1 cellular context compared by ENCODE assay signal in genomic region chr19:55228403-55229031, GRCh38.
TF ChIP-seq lines count a peak whose summit lies in the region.

A gene with protein sequence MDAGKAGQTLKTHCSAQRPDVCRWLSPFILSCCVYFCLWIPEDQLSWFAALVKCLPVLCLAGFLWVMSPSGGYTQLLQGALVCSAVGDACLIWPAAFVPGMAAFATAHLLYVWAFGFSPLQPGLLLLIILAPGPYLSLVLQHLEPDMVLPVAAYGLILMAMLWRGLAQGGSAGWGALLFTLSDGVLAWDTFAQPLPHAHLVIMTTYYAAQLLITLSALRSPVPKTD (minus strand): TSS chr19:55228763. CDS start chr19:55228741, 22 bp downstream.

TF ChIP-seq in HepG2, 621 proteins besides CTCF, POLR2A, EP300 and RAD21 (continued from another document and continues in another):
- TF ChIP-seq, protein P1, sequence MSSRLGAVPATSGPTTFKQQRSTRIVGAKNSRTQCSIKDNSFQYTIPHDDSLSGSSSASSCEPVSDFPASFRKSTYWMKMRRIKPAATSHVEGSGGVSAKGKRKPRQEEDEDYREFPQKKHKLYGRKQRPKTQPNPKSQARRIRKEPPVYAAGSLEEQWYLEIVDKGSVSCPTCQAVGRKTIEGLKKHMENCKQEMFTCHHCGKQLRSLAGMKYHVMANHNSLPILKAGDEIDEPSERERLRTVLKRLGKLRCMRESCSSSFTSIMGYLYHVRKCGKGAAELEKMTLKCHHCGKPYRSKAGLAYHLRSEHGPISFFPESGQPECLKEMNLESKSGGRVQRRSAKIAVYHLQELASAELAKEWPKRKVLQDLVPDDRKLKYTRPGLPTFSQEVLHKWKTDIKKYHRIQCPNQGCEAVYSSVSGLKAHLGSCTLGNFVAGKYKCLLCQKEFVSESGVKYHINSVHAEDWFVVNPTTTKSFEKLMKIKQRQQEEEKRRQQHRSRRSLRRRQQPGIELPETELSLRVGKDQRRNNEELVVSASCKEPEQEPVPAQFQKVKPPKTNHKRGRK (CRISPR knock-in tag; IDR thresholded peaks at IDR 0.05) = no peak
- TF ChIP-seq SP2 (CRISPR knock-in tag; IDR thresholded peaks at IDR 0.05) (no peak), SIN3A (IDR thresholded peaks at IDR 0.05; ENCODE audit: borderline replicate concordance, low read depth, low read length) (no peak), CSRNP1 (CRISPR knock-in tag; IDR thresholded peaks at IDR 0.05) (peak; percentile 22; the same call in 1 of the 2 replicates), ATF7-NPFF (CRISPR knock-in tag; IDR thresholded peaks at IDR 0.05; ENCODE audit: low read depth) (no peak; the same call in 1 of the 2 replicates), ZNF580 (CRISPR knock-in tag; IDR thresholded peaks at IDR 0.05; ENCODE audit: borderline replicate concordance, low read depth) (peak; percentile 28; the same call in 1 of the 2 replicates), ZNF253 (CRISPR knock-in tag; IDR thresholded peaks at IDR 0.05; ENCODE audit: borderline replicate concordance) (no peak), SP1 (IDR thresholded peaks at IDR 0.05) (no peak), SP1 (CRISPR knock-in tag; IDR thresholded peaks at IDR 0.05) (0 out of 2 replicates have a peak, but pooled peaks have one; percentile 35), YEATS2 (CRISPR knock-in tag; IDR thresholded peaks at IDR 0.05; ENCODE audit: borderline replicate concordance) (peak; percentile 37; the same call in 1 of the 2 replicates), ZBTB7B (CRISPR knock-in tag; IDR thresholded peaks at IDR 0.05) (peak; percentile 76; the same call in 1 of the 2 replicates), MTERF4 (CRISPR knock-in tag; IDR thresholded peaks at IDR 0.05) (no peak), KMT2A (CRISPR knock-in tag; IDR thresholded peaks at IDR 0.05) (no peak), ZNF30 (CRISPR knock-in tag; IDR thresholded peaks at IDR 0.05) (0 out of 2 replicates have a peak, but pooled peaks have one; percentile 62), TOE1 (CRISPR knock-in tag; IDR thresholded peaks at IDR 0.05) (no peak), HHEX (CRISPR knock-in tag; IDR thresholded peaks at IDR 0.05) (no peak), TCF7 (IDR thresholded peaks at IDR 0.05; ENCODE audit: low read depth) (no peak), NFE2L2 (IDR thresholded peaks at IDR 0.05; ENCODE audit: low read length) (no peak), AHR (CRISPR knock-in tag; IDR thresholded peaks at IDR 0.05) (no peak), SMAD1 (CRISPR knock-in tag; IDR thresholded peaks at IDR 0.05; ENCODE audit: borderline replicate concordance, low read depth) (0 out of 2 replicates have a peak, but pooled peaks have one; percentile 39), ZSCAN22 (CRISPR knock-in tag; IDR thresholded peaks at IDR 0.05) (peak; percentile 73; the same call in 1 of the 2 replicates), GABPB1 (CRISPR knock-in tag; IDR thresholded peaks at IDR 0.05) (peak; percentile 35; the same call in 1 of the 2 replicates), RBM22 (optimal IDR thresholded peaks at IDR 0.05; ENCODE audit: low read length) (peak; percentile 71), ZNF749 (CRISPR knock-in tag; IDR thresholded peaks at IDR 0.05; ENCODE audit: borderline replicate concordance) (no peak), ONECUT2 (CRISPR knock-in tag; IDR thresholded peaks at IDR 0.05) (no peak), RXRB (CRISPR knock-in tag; IDR thresholded peaks at IDR 0.05; ENCODE audit: borderline replicate concordance) (peak; percentile 78), ZNF180 (CRISPR knock-in tag; IDR thresholded peaks at IDR 0.05; ENCODE audit: borderline replicate concordance, low read depth) (no peak), ZNF33B (CRISPR knock-in tag; IDR thresholded peaks at IDR 0.05) (no peak), NCOR1 (IDR thresholded peaks at IDR 0.05; ENCODE audit: borderline replicate concordance, low read length) (no peak), ZBTB43 (CRISPR knock-in tag; conservative IDR thresholded peaks at IDR 0.05) (no peak), SNAPC2 (CRISPR knock-in tag; IDR thresholded peaks at IDR 0.05) (no peak), KLF11 (CRISPR knock-in tag; IDR thresholded peaks at IDR 0.05) (peak; percentile 53; the same call in 1 of the 2 replicates), JDP2 (CRISPR knock-in tag; IDR thresholded peaks at IDR 0.05; ENCODE audit: borderline replicate concordance) (no peak), HCFC1 (IDR thresholded peaks at IDR 0.05; ENCODE audit: low read depth, low read length) (no peak; the same call in 1 of the 2 replicates), ZNF275 (CRISPR knock-in tag; IDR thresholded peaks at IDR 0.05; ENCODE audit: borderline replicate concordance) (peak; percentile 65; the same call in 1 of the 2 replicates), ZBTB37 (CRISPR knock-in tag; IDR thresholded peaks at IDR 0.05) (no peak), MAFK (conservative IDR thresholded peaks at IDR 0.05 in 1 of 2, IDR thresholded peaks at IDR 0.05 in 1 of 2; ENCODE audit: low read length in 2 of 2) (no peak), ZNF446 (CRISPR knock-in tag; IDR thresholded peaks at IDR 0.05) (no peak), ZNF772 (CRISPR knock-in tag; IDR thresholded peaks at IDR 0.05) (no peak), ZNF569 (CRISPR knock-in tag; IDR thresholded peaks at IDR 0.05; ENCODE audit: borderline replicate concordance) (no peak), TRIM22 (IDR thresholded peaks at IDR 0.05) (no peak), RFXAP (CRISPR knock-in tag; IDR thresholded peaks at IDR 0.05; ENCODE audit: borderline replicate concordance) (no peak), PBX3 (CRISPR knock-in tag; IDR thresholded peaks at IDR 0.05; ENCODE audit: borderline replicate concordance) (no peak), ZFP62 (CRISPR knock-in tag; IDR thresholded peaks at IDR 0.05) (no peak), TARDBP (CRISPR knock-in tag; IDR thresholded peaks at IDR 0.05) (peak; percentile 75; the same call in 1 of the 2 replicates), ZNF652 (CRISPR knock-in tag; IDR thresholded peaks at IDR 0.05; ENCODE audit: borderline replicate concordance, low read depth) (no peak), ZNF703 (CRISPR knock-in tag; IDR thresholded peaks at IDR 0.05; ENCODE audit: borderline replicate concordance) (no peak), TEF (CRISPR knock-in tag; IDR thresholded peaks at IDR 0.05) (no peak)
- TF ChIP-seq, protein P2, sequence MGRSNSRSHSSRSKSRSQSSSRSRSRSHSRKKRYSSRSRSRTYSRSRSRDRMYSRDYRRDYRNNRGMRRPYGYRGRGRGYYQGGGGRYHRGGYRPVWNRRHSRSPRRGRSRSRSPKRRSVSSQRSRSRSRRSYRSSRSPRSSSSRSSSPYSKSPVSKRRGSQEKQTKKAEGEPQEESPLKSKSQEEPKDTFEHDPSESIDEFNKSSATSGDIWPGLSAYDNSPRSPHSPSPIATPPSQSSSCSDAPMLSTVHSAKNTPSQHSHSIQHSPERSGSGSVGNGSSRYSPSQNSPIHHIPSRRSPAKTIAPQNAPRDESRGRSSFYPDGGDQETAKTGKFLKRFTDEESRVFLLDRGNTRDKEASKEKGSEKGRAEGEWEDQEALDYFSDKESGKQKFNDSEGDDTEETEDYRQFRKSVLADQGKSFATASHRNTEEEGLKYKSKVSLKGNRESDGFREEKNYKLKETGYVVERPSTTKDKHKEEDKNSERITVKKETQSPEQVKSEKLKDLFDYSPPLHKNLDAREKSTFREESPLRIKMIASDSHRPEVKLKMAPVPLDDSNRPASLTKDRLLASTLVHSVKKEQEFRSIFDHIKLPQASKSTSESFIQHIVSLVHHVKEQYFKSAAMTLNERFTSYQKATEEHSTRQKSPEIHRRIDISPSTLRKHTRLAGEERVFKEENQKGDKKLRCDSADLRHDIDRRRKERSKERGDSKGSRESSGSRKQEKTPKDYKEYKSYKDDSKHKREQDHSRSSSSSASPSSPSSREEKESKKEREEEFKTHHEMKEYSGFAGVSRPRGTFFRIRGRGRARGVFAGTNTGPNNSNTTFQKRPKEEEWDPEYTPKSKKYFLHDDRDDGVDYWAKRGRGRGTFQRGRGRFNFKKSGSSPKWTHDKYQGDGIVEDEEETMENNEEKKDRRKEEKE (IDR thresholded peaks at IDR 0.05) = no peak
- TF ChIP-seq, protein P3, sequence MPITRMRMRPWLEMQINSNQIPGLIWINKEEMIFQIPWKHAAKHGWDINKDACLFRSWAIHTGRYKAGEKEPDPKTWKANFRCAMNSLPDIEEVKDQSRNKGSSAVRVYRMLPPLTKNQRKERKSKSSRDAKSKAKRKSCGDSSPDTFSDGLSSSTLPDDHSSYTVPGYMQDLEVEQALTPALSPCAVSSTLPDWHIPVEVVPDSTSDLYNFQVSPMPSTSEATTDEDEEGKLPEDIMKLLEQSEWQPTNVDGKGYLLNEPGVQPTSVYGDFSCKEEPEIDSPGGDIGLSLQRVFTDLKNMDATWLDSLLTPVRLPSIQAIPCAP (CRISPR knock-in tag; IDR thresholded peaks at IDR 0.05; ENCODE audit: low read depth) = no peak
